In genomic region chr5:151157426-151158286, GRCh38 we compare ENCODE assay signal across 8 cellular contexts. TPM values are rescaled to one million over a fixed set of nuclear protein-coding genes. Genes with fewer than 3 reads are reported as not detected.
A peak's percentile ranks its signal among the peaks of the same experiment; 100 is the strongest.
DNase-seq lines count a peak whose midpoint lies in the region; ATAC-seq and TF ChIP-seq lines count a peak whose summit lies in the region.

Gene ANXA6 (minus strand): TSS chr5:151157779. CDS start chr5:151147901, 9,878 bp downstream.

- H3K27ac ChIP-seq in RWPE1 (peak within 1 kb of the TSS; percentile 48), gastroesophageal sphincter (peak within 1 kb of the TSS; percentile 80 to 97 (median 94)), testis (peak within 1 kb of the TSS; percentile 92)

- CTCF ChIA-PET in RWPE1 (lab: Yijun Ruan, JAX) = interaction anchor here (0.5 to 1.7 kb wide), 5 partner anchors 10 to 356 kb away, joined by 3 to 5 read pairs (median 3); no protein-coding TSS in a partner anchor
- CTCF ChIA-PET in activated naive CD4-positive, alpha-beta T cell treated with anti-CD3 and anti-CD28 coated beads, Interleukin-2, amount 10 ng/mL, durations not matched to agents 7 days and 5 days (lab: Charles Lee) = interaction anchor here (1.6 to 4.6 kb wide), 3 partner anchors 31 to 109 kb away, joined by 3 to 48 read pairs (median 7); no protein-coding TSS in a partner anchor

- H3K27ac Mint-ChIP-seq in activated naive CD4-positive, alpha-beta T cell treated with anti-CD3 and anti-CD28 coated beads, Interleukin-2, amount 10 ng/mL, durations not matched to agents 7 days and 5 days = peak within 1 kb of the TSS; percentile 95

- TF ChIP-seq POLR2A in gastroesophageal sphincter (IDR thresholded peaks at IDR 0.05) (peak; percentile 74 to 80), testis (IDR thresholded peaks at IDR 0.05) (no peak)

- intact Hi-C loops in testis (cut with DNase I; ENCODE audit: low total_unique reads) = no loop called here

- H3K27me3 Mint-ChIP-seq in activated naive CD4-positive, alpha-beta T cell treated with anti-CD3 and anti-CD28 coated beads, Interleukin-2, amount 10 ng/mL, durations not matched to agents 7 days and 5 days = no peaks in the 10 kb centered on the region

- H3K27me3 ChIP-seq in gastroesophageal sphincter (no peaks in the 10 kb centered on the region), neuron (ENCODE audit: insufficient read depth, low read length) (no peaks in the 10 kb centered on the region), testis (no peaks in the 10 kb centered on the region)

- peaks cover 51% of the 10 kb centered on the region for H3K4me1 Mint-ChIP-seq in activated naive CD4-positive, alpha-beta T cell treated with anti-CD3 and anti-CD28 coated beads, Interleukin-2, amount 10 ng/mL, durations not matched to agents 7 days and 5 days

- POLR2A ChIA-PET in RWPE1 (lab: Yijun Ruan, JAX; ENCODE audit: low non-redundant PET) = interaction anchor here (0.9 kb wide), 1 partner anchor 42 kb away, joined by 3 read pairs; no protein-coding TSS in a partner anchor

- H2AFZ ChIP-seq in neuron (ENCODE audit: low read depth, low read length) = peak within 1 kb of the TSS; percentile 87

- WGBS in gastroesophageal sphincter (ENCODE audit: low coverage in 1 of 2), 2 donors = 0 to 7% methylated on average over 1 to 2 of the region's 60 CpGs
- WGBS in testis, 2 donors = 0 to 1% methylated on average over 10 to 49 of the region's 60 CpGs

- H3K9me3 ChIP-seq in gastroesophageal sphincter = no peaks in the 10 kb centered on the region
- no peaks in the 10 kb centered on the region for H3K9me3 ChIP-seq in neuron (ENCODE audit: low read length)
- no peaks in the 10 kb centered on the region for H3K9me3 ChIP-seq in testis

- peaks cover 41% of the 10 kb centered on the region for H3K36me3 Mint-ChIP-seq in activated naive CD4-positive, alpha-beta T cell treated with anti-CD3 and anti-CD28 coated beads, Interleukin-2, amount 10 ng/mL, durations not matched to agents 7 days and 5 days

- ATAC-seq in GM19468 (IDR thresholded peaks at IDR 0.05; ENCODE audit: extremely low read depth, unreplicated experiment) (peak; percentile 38), gastroesophageal sphincter (peak; percentile 98)

- peaks cover 6 to 69% (median 27%) of the 10 kb centered on the region in 3 donors for H3K4me1 ChIP-seq in gastroesophageal sphincter
- peaks cover 29% of the 10 kb centered on the region for H3K4me1 ChIP-seq in neuron (ENCODE audit: insufficient read depth, low read length)
- H3K4me1 ChIP-seq in testis = peaks cover 29% of the 10 kb centered on the region

- peak within 1 kb of the TSS; percentile 98 for H3K4me3 Mint-ChIP-seq in activated naive CD4-positive, alpha-beta T cell treated with anti-CD3 and anti-CD28 coated beads, Interleukin-2, amount 10 ng/mL, durations not matched to agents 7 days and 5 days

- DNase-seq in COR-L47 (lab: John Stamatoyannopoulos, UW) = peak; percentile 56
- peak; percentile 22 for DNase-seq in HT-29 (ENCODE audit: low spot score)
- DNase-seq in RWPE1 (ENCODE audit: low spot score) = peak; percentile 96
- peak; percentile 80 for DNase-seq in activated naive CD4-positive, alpha-beta T cell treated with anti-CD3 and anti-CD28 coated beads, Interleukin-2, amount 10 ng/mL, durations not matched to agents 7 days and 5 days
- peak; percentile 92 for DNase-seq in testis

- H3K9me3 Mint-ChIP-seq in activated naive CD4-positive, alpha-beta T cell treated with anti-CD3 and anti-CD28 coated beads, Interleukin-2, amount 10 ng/mL, durations not matched to agents 7 days and 5 days = no peaks in the 10 kb centered on the region

- H3K36me3 ChIP-seq in gastroesophageal sphincter = no peaks in the 10 kb centered on the region
- H3K36me3 ChIP-seq in neuron (ENCODE audit: insufficient read depth, low read length) = no peaks in the 10 kb centered on the region
- H3K36me3 ChIP-seq in testis (ENCODE audit: low read depth, missing control alignments) = no peaks in the 10 kb centered on the region

- H3K4me3 ChIP-seq in gastroesophageal sphincter (peak within 1 kb of the TSS; percentile 80 to 96), neuron (ENCODE audit: low read length) (peak within 1 kb of the TSS; percentile 79), testis (peak within 1 kb of the TSS; percentile 83 to 91)

- no peak for TF ChIP-seq EP300 in gastroesophageal sphincter (IDR thresholded peaks at IDR 0.05)

- no peak for TF ChIP-seq CTCF in RWPE1 (conservative IDR thresholded peaks at IDR 0.05; ENCODE audit: low read depth)
- no peak for TF ChIP-seq CTCF in gastroesophageal sphincter (IDR thresholded peaks at IDR 0.05)
- TF ChIP-seq CTCF in testis (IDR thresholded peaks at IDR 0.05) = no peak

RNA-seq across cellular contexts. Expression of gene ANXA6, which starts in this region (rescaled TPM):
- total RNA-seq in HT-29 (2014; rRNA removed; shearing (Covaris generic)) = 3.6 and 5.3 TPM in 2 replicates
- 100 to 1,000 TPM; 359 to 435 (median 375) TPM for total RNA-seq in gastroesophageal sphincter
- total RNA-seq in testis = 100 to 1,000 TPM; 116 to 180 TPM
- 152 TPM for polyA plus RNA-seq in testis (ENCODE audit: insufficient read depth, low read depth, low replicate concordance)

Comparison
In these comparisons a context has a peak if more than half of its experiments do, and no peak if none do; other contexts are left out.
1. Peak in every context shown above with its lines: DNase-seq, ATAC-seq, H3K4me3 ChIP-seq and H3K27ac ChIP-seq.
2. RNA of gene ANXA6 (total RNA-seq): 359 to 435 TPM in gastroesophageal sphincter and 116 to 180 TPM in testis; 3.6 to 5.3 TPM in HT-29; every median in the first group is over 10 times any median in the second.
3. DNase-seq: peak in every context shown above with its lines; median percentile 96 in RWPE1; 92 in testis; 80 in activated naive CD4-positive, alpha-beta T cell treated with anti-CD3 and anti-CD28 coated beads, Interleukin-2, amount 10 ng/mL, durations not matched to agents 7 days and 5 days; 56 in COR-L47; 22 in HT-29.